ENCODE assay signal across 15 cellular contexts in genomic region chr22:46119729-46120419, GRCh38. TPM values are rescaled to one million over a fixed set of nuclear protein-coding genes. Genes with fewer than 3 reads are reported as not detected.
A peak's percentile ranks its signal among the peaks of the same experiment; 100 is the strongest.
DNase-seq lines count a peak whose midpoint lies in the region; ATAC-seq and TF ChIP-seq lines count a peak whose summit lies in the region.
"Had no signal": no experiment of that assay in that cellular context is flagged by ENCODE, and none has a peak within 500 bp of the region (broad histone marks: within the 10 kb centered on the region; RNA-seq: fewer than 3 reads in every experiment).

No MANE protein-coding gene starts in this region.

- H3K4me1 ChIP-seq in BLaER1 (peaks cover 78% of the 10 kb centered on the region), fibroblast of lung (ENCODE audit: control insufficient read depth, extremely low read depth, insufficient read depth, low read length) (peaks cover 20% of the 10 kb centered on the region), prostate gland (replicated peaks) (peaks cover 6% of the 10 kb centered on the region), transverse colon (peaks cover 13 to 23% (median 16%) of the 10 kb centered on the region in 4 donors), foreskin keratinocyte (no peaks in the 10 kb centered on the region)

- H3K27me3 ChIP-seq in BLaER1 (no peaks in the 10 kb centered on the region), fibroblast of lung (ENCODE audit: control insufficient read depth, insufficient read depth, low read length) (no peaks in the 10 kb centered on the region), prostate gland (replicated peaks; ENCODE audit: insufficient read depth) (no peaks in the 10 kb centered on the region), transverse colon (no peaks in the 10 kb centered on the region), foreskin keratinocyte (no peaks in the 10 kb centered on the region)

- H4K20me1 ChIP-seq in BLaER1: no peaks in the 10 kb centered on the region
- no peaks in the 10 kb centered on the region for H4K20me1 ChIP-seq in fibroblast of lung (ENCODE audit: control insufficient read depth, extremely low read depth, insufficient read depth, low read length)

- DNase-seq in RWPE1 (ENCODE audit: low spot score) (no peak), fibroblast of lung (ENCODE audit: low read depth in 2 of 2) (peak; percentile 85 to 92), prostate gland (ENCODE audit: low spot score) (no peak), caudate nucleus (lab: John Stamatoyannopoulos, UW) (no peak), transverse colon (no peak), foreskin keratinocyte (no peak)
- DNase-seq in activated T-cell treated with anti-CD3 and anti-CD28 coated beads, Interleukin-2, amount 50 U/mL, for 4 hours: no peak
- DNase-seq: CD8-positive, alpha-beta memory T cell; erythroblast; naive thymus-derived CD4-positive, alpha-beta T cell; NCI-H345; SIG-M5; stimulated activated CD4-positive, alpha-beta T cell treated with anti-CD3 and anti-CD28 coated beads, Interleukin-12 subunit alpha, Interleukin-12 subunit beta, amount 100 ng/mL, for 4 hours; WERI-Rb-1 had no signal

- H3K9me3 ChIP-seq in BLaER1 (no peaks in the 10 kb centered on the region), fibroblast of lung (ENCODE audit: control insufficient read depth, insufficient read depth, low read depth, low read length) (no peaks in the 10 kb centered on the region), prostate gland (no peaks in the 10 kb centered on the region), transverse colon (no peaks in the 10 kb centered on the region)

- TF ChIP-seq POLR2A in prostate gland (IDR thresholded peaks at IDR 0.05) (no peak), transverse colon (IDR thresholded peaks at IDR 0.05) (no peak)

- peak overlapping the region; percentile 61 for H3K4me2 ChIP-seq in BLaER1
- no peak overlapping the region for H3K4me2 ChIP-seq in fibroblast of lung (ENCODE audit: extremely low read depth, insufficient read depth, low read length)

- in situ Hi-C loops in transverse colon (cut with MboI; ENCODE audit: low pct_ligation_motif_present in 1 of 4, low pct_unique_long_range_greater_than_20kb in 1 of 4, low sequenced_read_pairs in 3 of 4): loop anchor here (5.0 to 25.0 kb wide), 6 partner anchors 113 to 417 kb away; partner anchors contain the start of gene CELSR1 (in 1 of the 4)

- CTCF ChIA-PET in RWPE1 (lab: Yijun Ruan, JAX): interaction anchor here (0.5 to 1.4 kb wide), 3 partner anchors 114 to 298 kb away, joined by 3 to 5 read pairs (median 3); no protein-coding TSS in a partner anchor

- TF ChIP-seq EP300 in transverse colon (IDR thresholded peaks at IDR 0.05; ENCODE audit: low read depth): no peak

- no peak overlapping the region for H3K4me3 ChIP-seq in BLaER1
- H3K4me3 ChIP-seq in fibroblast of lung (replicated peaks in 1 of 4; ENCODE audit: control extremely low read depth in 1 of 4, insufficient read depth in 1 of 4, low read depth in 3 of 4, low read length in 4 of 4): no peak overlapping the region
- no peak overlapping the region for H3K4me3 ChIP-seq in prostate gland
- no peak overlapping the region for H3K4me3 ChIP-seq in transverse colon

- H3K36me3 Mint-ChIP-seq in activated T-cell treated with anti-CD3 and anti-CD28 coated beads, Interleukin-2, amount 50 U/mL, for 4 hours (ENCODE audit: insufficient read depth): no peaks in the 10 kb centered on the region
- H3K36me3 Mint-ChIP-seq: CD8-positive, alpha-beta memory T cell; naive thymus-derived CD4-positive, alpha-beta T cell had no signal

- H3K4me1 Mint-ChIP-seq in activated T-cell treated with anti-CD3 and anti-CD28 coated beads, Interleukin-2, amount 50 U/mL, for 4 hours (ENCODE audit: low read depth): peaks cover 1% of the 10 kb centered on the region

- H3K4me3 Mint-ChIP-seq in activated T-cell treated with anti-CD3 and anti-CD28 coated beads, Interleukin-2, amount 50 U/mL, for 4 hours: no peak overlapping the region
- H3K4me3 Mint-ChIP-seq: CD8-positive, alpha-beta memory T cell; naive thymus-derived CD4-positive, alpha-beta T cell had no signal

- H3K36me3 ChIP-seq in BLaER1 (no peaks in the 10 kb centered on the region), fibroblast of lung (ENCODE audit: control insufficient read depth, insufficient read depth, low read length) (peaks cover 7% of the 10 kb centered on the region), prostate gland (no peaks in the 10 kb centered on the region), transverse colon (no peaks in the 10 kb centered on the region)
- H3K36me3 ChIP-seq: WERI-Rb-1 had no signal

- no peaks in the 10 kb centered on the region for H3K79me2 ChIP-seq in fibroblast of lung (ENCODE audit: control insufficient read depth, insufficient read depth, low read length)

- H3K9ac ChIP-seq in BLaER1 (peak overlapping the region; percentile 30; the same call in 1 of the 2 replicates), fibroblast of lung (ENCODE audit: insufficient read depth, low read length) (no peak overlapping the region)

- no peaks in the 10 kb centered on the region for H3K9me3 Mint-ChIP-seq in activated T-cell treated with anti-CD3 and anti-CD28 coated beads, Interleukin-2, amount 50 U/mL, for 4 hours
- H3K9me3 Mint-ChIP-seq: CD8-positive, alpha-beta memory T cell; naive thymus-derived CD4-positive, alpha-beta T cell had no signal

- ATAC-seq in activated T-cell treated with anti-CD3 and anti-CD28 coated beads, Interleukin-2, amount 50 U/mL, for 4 hours: no peak
- ATAC-seq in foreskin keratinocyte: no peak
- ATAC-seq: naive thymus-derived CD4-positive, alpha-beta T cell had no signal

- H2AFZ ChIP-seq in fibroblast of lung (ENCODE audit: low read length): no peak overlapping the region

- TF ChIP-seq CTCF in RWPE1 (conservative IDR thresholded peaks at IDR 0.05; ENCODE audit: low read depth): no peak
- peak in 1 of 2 donors; percentile 22 for TF ChIP-seq CTCF in fibroblast of lung (conservative IDR thresholded peaks at IDR 0.05 in 1 of 2, IDR thresholded peaks at IDR 0.05 in 1 of 2; ENCODE audit: low read depth in 1 of 2, low read length in 2 of 2)
- peak in 1 of 4 experiments; percentile 17 for TF ChIP-seq CTCF in prostate gland (IDR thresholded peaks at IDR 0.05)
- TF ChIP-seq CTCF in transverse colon (IDR thresholded peaks at IDR 0.05): no peak
- no peak for TF ChIP-seq CTCF in foreskin keratinocyte (conservative IDR thresholded peaks at IDR 0.05)

- peak overlapping the region; percentile 64 for H3K27ac ChIP-seq in BLaER1
- H3K27ac ChIP-seq in RWPE1: peak overlapping the region; percentile 99
- H3K27ac ChIP-seq in fibroblast of lung (ENCODE audit: insufficient read depth, low read length): peak overlapping the region; percentile 50
- peak overlapping the region; percentile 25 to 43 for H3K27ac ChIP-seq in prostate gland
- H3K27ac ChIP-seq in caudate nucleus (ENCODE audit: low read depth, low read length): no peak overlapping the region
- H3K27ac ChIP-seq in transverse colon: peak overlapping the region in 1 of 4 donors; percentile 39
- H3K27ac ChIP-seq in foreskin keratinocyte: no peak overlapping the region
- H3K27ac ChIP-seq: WERI-Rb-1 had no signal

- WGBS in prostate gland: 33% methylated on average over 21 of the region's 23 CpGs
- 46 to 53% methylated on average over 9 to 18 of the region's 23 CpGs for WGBS in transverse colon (ENCODE audit: low coverage in 1 of 2), 2 donors

- H3K27me3 Mint-ChIP-seq in activated T-cell treated with anti-CD3 and anti-CD28 coated beads, Interleukin-2, amount 50 U/mL, for 4 hours (ENCODE audit: low read depth): no peaks in the 10 kb centered on the region
- H3K27me3 Mint-ChIP-seq: CD8-positive, alpha-beta memory T cell; naive thymus-derived CD4-positive, alpha-beta T cell had no signal

- POLR2A ChIA-PET in RWPE1 (lab: Yijun Ruan, JAX; ENCODE audit: low non-redundant PET): no interaction called here

- intact Hi-C loops in prostate gland (cut with DNase I) (loop anchor here (5.0 kb wide), 1 partner anchor 177 kb away; the partner anchor contains the start of gene GTSE1), transverse colon (cut with DNase I; ENCODE audit: low total_unique reads) (loop anchor here (5.0 to 10.0 kb wide), 2 partner anchors 197 to 415 kb away; partner anchors contain the start of gene CELSR1)

RNA-seq across cellular contexts. Expression of gene PPARA, which starts 30.5 kb away (rescaled TPM):
- total RNA-seq in fibroblast of lung (14.6 and 17.5 TPM in 2 replicates), prostate gland (10 to 100 TPM; 21.2 to 27.3 TPM), transverse colon (10 to 100 TPM; 52.0 to 88.1 (median 74.7) TPM), foreskin keratinocyte (9.1 and 10.0 TPM in 2 replicates)
- polyA plus RNA-seq in fibroblast of lung (7.9 and 10.2 TPM in 2 replicates), foreskin keratinocyte (2.1 and 3.2 TPM in 2 replicates)
- polyA plus RNA-seq in fibroblast of lung (2012): 5.4 and 7.3 TPM in 2 replicates
- polyA minus RNA-seq in fibroblast of lung (ENCODE audit: low replicate concordance): 17.7 and 19.3 TPM in 2 replicates
- total RNA-seq in activated T-cell treated with anti-CD3 and anti-CD28 coated beads, Interleukin-2, amount 50 U/mL, for 4 hours: 1 to 10 TPM; 5.6 to 7.0 (median 5.9) TPM

Comparison
In these comparisons a context has a peak if more than half of its experiments do, and no peak if none do; other contexts are left out.
1. H3K27ac ChIP-seq: peak in BLaER1 (single experiment), RWPE1 (single experiment), fibroblast of lung (single experiment) and prostate gland (2 of 2); none in caudate nucleus (single experiment) and foreskin keratinocyte (single experiment).
2. DNase-seq: peak in fibroblast of lung (2 of 2); none in RWPE1 (single experiment), prostate gland (single experiment), caudate nucleus (0 of 61), transverse colon (single experiment), activated T-cell treated with anti-CD3 and anti-CD28 coated beads, Interleukin-2, amount 50 U/mL, for 4 hours (single experiment) and foreskin keratinocyte (0 of 2).